Comparison of ENCODE assay signal across 18 cellular contexts in the genomic region with DNA sequence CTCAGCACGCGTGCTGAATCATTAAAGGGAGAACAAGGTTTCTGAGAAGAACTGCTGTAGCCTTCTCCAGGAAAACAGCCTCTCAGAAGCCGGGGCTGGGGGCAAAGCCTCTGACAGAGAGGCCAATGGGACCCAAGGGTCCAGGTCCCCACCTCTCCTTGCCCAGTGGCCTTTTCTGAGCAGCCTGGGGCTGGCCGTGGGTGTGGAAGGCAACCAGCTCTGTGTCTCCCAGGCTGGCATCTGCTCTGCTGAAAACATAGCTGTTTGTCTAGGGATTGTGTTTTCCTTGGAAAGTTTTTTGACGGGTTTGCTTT.
A peak's percentile ranks its signal among the peaks of the same experiment; 100 is the strongest.
DNase-seq lines count a peak whose midpoint lies in the region; ATAC-seq, FAIRE-seq and TF ChIP-seq lines count a peak whose summit lies in the region.
"Had no signal": no experiment of that assay in that cellular context is flagged by ENCODE, and none has a peak within 500 bp of the region (broad histone marks: within the 10 kb centered on the region; RNA-seq: fewer than 3 reads in every experiment).

No MANE protein-coding gene starts in this region.

- H3K23ac ChIP-seq in neuronal stem cell (ENCODE audit: low read depth, low read length, poor library complexity) = no peak overlapping the region

- no peak overlapping the region for H3K18ac ChIP-seq in neuronal stem cell (ENCODE audit: low read length)

- peak overlapping the region; percentile 73 for H2AK5ac ChIP-seq in neuronal stem cell (ENCODE audit: low read depth, low read length)

- WGBS in neuronal stem cell (ENCODE audit: extremely low coverage in 2 of 2, insufficient read length in 2 of 2, insufficient replicate concordance in 1 of 2), 2 donors = no CpG with 5 or more reads among the region's 5 CpGs

- H3K9me3 ChIP-seq in neuronal stem cell (replicated peaks in 1 of 2; ENCODE audit: control insufficient read depth in 2 of 2, insufficient read depth in 1 of 2, low read depth in 1 of 2, low read length in 2 of 2) (no peaks in the 10 kb centered on the region), upper lobe of right lung (no peaks in the 10 kb centered on the region)
- H3K9me3 ChIP-seq: A549 had no signal

- POLR2A ChIA-PET in activated naive CD8-positive, alpha-beta T cell treated with anti-CD3 and anti-CD28 coated beads, Interleukin-2, amount 10 ng/mL, durations not matched to agents 7 days and 5 days (lab: Charles Lee) = no interaction called here

- H2BK12ac ChIP-seq in neuronal stem cell (ENCODE audit: low read length) = no peak overlapping the region

- H3K27me3 ChIP-seq in neuronal stem cell (ENCODE audit: control insufficient read depth in 3 of 3, insufficient read depth in 3 of 3, low read depth in 1 of 3, low read length in 3 of 3) (peaks cover 0 to 17% (median 0%) of the 10 kb centered on the region in 3 experiments), upper lobe of right lung (peaks cover 24% of the 10 kb centered on the region)

- H3K4me1 ChIP-seq in neuronal stem cell (ENCODE audit: control insufficient read depth in 2 of 2, insufficient read depth in 1 of 2, low read depth in 1 of 2, low read length in 2 of 2) = peaks cover 0 to 17% of the 10 kb centered on the region in 2 donors
- H3K4me1 ChIP-seq in upper lobe of right lung = no peaks in the 10 kb centered on the region
- H3K4me1 ChIP-seq: A549 had no signal

- H4K8ac ChIP-seq in neuronal stem cell (ENCODE audit: low read depth, low read length) = no peak overlapping the region

- H3K4me1 Mint-ChIP-seq in activated naive CD8-positive, alpha-beta T cell treated with anti-CD3 and anti-CD28 coated beads for 36 hours = no peaks in the 10 kb centered on the region
- no peaks in the 10 kb centered on the region for H3K4me1 Mint-ChIP-seq in activated naive CD8-positive, alpha-beta T cell treated with anti-CD3 and anti-CD28 coated beads, Interleukin-2, amount 50 U/mL, for 24 hours
- H3K4me1 Mint-ChIP-seq in activated naive CD8-positive, alpha-beta T cell treated with anti-CD3 and anti-CD28 coated beads, Interleukin-2, amount 10 ng/mL, durations not matched to agents 7 days and 5 days = no peaks in the 10 kb centered on the region

- no peaks in the 10 kb centered on the region for H3K9me3 Mint-ChIP-seq in activated naive CD8-positive, alpha-beta T cell treated with anti-CD3 and anti-CD28 coated beads for 36 hours
- H3K9me3 Mint-ChIP-seq in activated naive CD8-positive, alpha-beta T cell treated with anti-CD3 and anti-CD28 coated beads, Interleukin-2, amount 50 U/mL, for 24 hours = no peaks in the 10 kb centered on the region
- no peaks in the 10 kb centered on the region for H3K9me3 Mint-ChIP-seq in activated naive CD8-positive, alpha-beta T cell treated with anti-CD3 and anti-CD28 coated beads, Interleukin-2, amount 10 ng/mL, durations not matched to agents 7 days and 5 days
- H3K9me3 Mint-ChIP-seq: CD4-positive, alpha-beta T cell; GM23338 had no signal

- no peak overlapping the region for H2BK5ac ChIP-seq in neuronal stem cell (ENCODE audit: low read length)

- TF ChIP-seq CTCF in upper lobe of right lung (IDR thresholded peaks at IDR 0.05) = no peak
- no peak for TF ChIP-seq CTCF in D721Med (IDR thresholded peaks at IDR 0.05; ENCODE audit: insufficient read depth, missing control alignments)

- H3K27me3 Mint-ChIP-seq in activated naive CD8-positive, alpha-beta T cell treated with anti-CD3 and anti-CD28 coated beads for 36 hours = peaks cover 5% of the 10 kb centered on the region
- peaks cover 16% of the 10 kb centered on the region for H3K27me3 Mint-ChIP-seq in activated naive CD8-positive, alpha-beta T cell treated with anti-CD3 and anti-CD28 coated beads, Interleukin-2, amount 50 U/mL, for 24 hours
- H3K27me3 Mint-ChIP-seq in activated naive CD8-positive, alpha-beta T cell treated with anti-CD3 and anti-CD28 coated beads, Interleukin-2, amount 10 ng/mL, durations not matched to agents 7 days and 5 days = peaks cover 3% of the 10 kb centered on the region

- intact Hi-C loops in upper lobe of right lung (cut with DNase I) = no loop called here

- H2AFZ ChIP-seq in neuronal stem cell (ENCODE audit: low read length) = no peak overlapping the region
- H2AFZ ChIP-seq: GM23338 had no signal

- H3K9ac ChIP-seq in neuronal stem cell (ENCODE audit: low read depth, low read length, poor library complexity) = no peak overlapping the region

- H3K36me3 Mint-ChIP-seq in activated naive CD8-positive, alpha-beta T cell treated with anti-CD3 and anti-CD28 coated beads for 36 hours = no peaks in the 10 kb centered on the region
- no peaks in the 10 kb centered on the region for H3K36me3 Mint-ChIP-seq in activated naive CD8-positive, alpha-beta T cell treated with anti-CD3 and anti-CD28 coated beads, Interleukin-2, amount 50 U/mL, for 24 hours (ENCODE audit: low read depth)
- no peaks in the 10 kb centered on the region for H3K36me3 Mint-ChIP-seq in activated naive CD8-positive, alpha-beta T cell treated with anti-CD3 and anti-CD28 coated beads, Interleukin-2, amount 10 ng/mL, durations not matched to agents 7 days and 5 days

- no peak overlapping the region for H4K91ac ChIP-seq in neuronal stem cell (ENCODE audit: low read depth, low read length, poor library complexity)

- no peak overlapping the region for H2BK15ac ChIP-seq in neuronal stem cell (ENCODE audit: low read length)

- H3K27ac Mint-ChIP-seq in activated naive CD8-positive, alpha-beta T cell treated with anti-CD3 and anti-CD28 coated beads for 36 hours = peak overlapping the region; percentile 58
- H3K27ac Mint-ChIP-seq in activated naive CD8-positive, alpha-beta T cell treated with anti-CD3 and anti-CD28 coated beads, Interleukin-2, amount 50 U/mL, for 24 hours = no peak overlapping the region
- H3K27ac Mint-ChIP-seq in activated naive CD8-positive, alpha-beta T cell treated with anti-CD3 and anti-CD28 coated beads, Interleukin-2, amount 10 ng/mL, durations not matched to agents 7 days and 5 days = no peak overlapping the region
- H3K27ac Mint-ChIP-seq: CD4-positive, alpha-beta T cell; GM23338; HFFc6 had no signal

- H3K4ac ChIP-seq in neuronal stem cell (ENCODE audit: low read length) = no peak overlapping the region

- H3K4me2 ChIP-seq in neuronal stem cell (ENCODE audit: insufficient read depth, low read length, poor library complexity, severe bottlenecking) = no peak overlapping the region
- H3K4me2 ChIP-seq: A549, GM23338 had no signal

- FAIRE-seq in D721Med (lab: Jason Lieb, UNC) = no peak
- FAIRE-seq: A549, H54 had no signal

- DNase-seq in activated naive CD8-positive, alpha-beta T cell treated with anti-CD3 and anti-CD28 coated beads for 36 hours = no peak
- no peak for DNase-seq in activated naive CD8-positive, alpha-beta T cell treated with anti-CD3 and anti-CD28 coated beads, Interleukin-2, amount 50 U/mL, for 24 hours
- DNase-seq in activated naive CD8-positive, alpha-beta T cell treated with anti-CD3 and anti-CD28 coated beads, Interleukin-2, amount 10 ng/mL, durations not matched to agents 7 days and 5 days = peak; percentile 4
- DNase-seq in neuronal stem cell (ENCODE audit: low spot score) (no peak), upper lobe of right lung (peak; percentile 46), NCI-H2081 treated with DMSO at 0.1 percent for 48 hours (lab: John Stamatoyannopoulos, UW) (no peak), D721Med (ENCODE audit: insufficient read length, low spot score) (no peak)
- DNase-seq: AML-193; CD4-positive, alpha-beta T cell; DMS79 treated with DMSO at 0.1 percent for 48 hours; GF-D8; HFFc6 had no signal

- H3K4me3 Mint-ChIP-seq in activated naive CD8-positive, alpha-beta T cell treated with anti-CD3 and anti-CD28 coated beads for 36 hours = no peak overlapping the region
- no peak overlapping the region for H3K4me3 Mint-ChIP-seq in activated naive CD8-positive, alpha-beta T cell treated with anti-CD3 and anti-CD28 coated beads, Interleukin-2, amount 50 U/mL, for 24 hours
- no peak overlapping the region for H3K4me3 Mint-ChIP-seq in activated naive CD8-positive, alpha-beta T cell treated with anti-CD3 and anti-CD28 coated beads, Interleukin-2, amount 10 ng/mL, durations not matched to agents 7 days and 5 days
- H3K4me3 Mint-ChIP-seq: CD4-positive, alpha-beta T cell; GM23338; HFFc6 had no signal

- H3K4me3 ChIP-seq in neuronal stem cell (ENCODE audit: low read length in 2 of 2) = no peak overlapping the region
- no peak overlapping the region for H3K4me3 ChIP-seq in upper lobe of right lung
- H3K4me3 ChIP-seq: A549, GM23338 had no signal

- H3K36me3 ChIP-seq in neuronal stem cell (replicated peaks in 1 of 2; ENCODE audit: control insufficient read depth in 2 of 2, insufficient read depth in 2 of 2, low read length in 2 of 2) (no peaks in the 10 kb centered on the region), upper lobe of right lung (no peaks in the 10 kb centered on the region)

- H3K79me1 ChIP-seq in neuronal stem cell (ENCODE audit: low read depth, low read length) = no peaks in the 10 kb centered on the region

- no peak for ATAC-seq in activated naive CD8-positive, alpha-beta T cell treated with anti-CD3 and anti-CD28 coated beads, Interleukin-2, amount 50 U/mL, for 24 hours
- no peak for ATAC-seq in activated naive CD8-positive, alpha-beta T cell treated with anti-CD3 and anti-CD28 coated beads, Interleukin-2, amount 10 ng/mL, durations not matched to agents 7 days and 5 days (ENCODE audit: low read depth)
- no peak for ATAC-seq in upper lobe of right lung
- ATAC-seq: A549, GM23338, HCT116 had no signal

- no peak overlapping the region for H3K27ac ChIP-seq in neuronal stem cell (replicated peaks; ENCODE audit: low read length)
- H3K27ac ChIP-seq in upper lobe of right lung = no peak overlapping the region
- H3K27ac ChIP-seq: 22Rv1, A549, C4-2B had no signal

- no peak overlapping the region for H2BK120ac ChIP-seq in neuronal stem cell (ENCODE audit: low read depth, low read length)

- H3K14ac ChIP-seq in neuronal stem cell (ENCODE audit: low read length) = no peak overlapping the region

Comparison
In these comparisons a context has a peak if more than half of its experiments do, and no peak if none do; other contexts are left out.
1. DNase-seq: peak in activated naive CD8-positive, alpha-beta T cell treated with anti-CD3 and anti-CD28 coated beads, Interleukin-2, amount 10 ng/mL, durations not matched to agents 7 days and 5 days (single experiment) and upper lobe of right lung (single experiment); none in activated naive CD8-positive, alpha-beta T cell treated with anti-CD3 and anti-CD28 coated beads for 36 hours (single experiment), activated naive CD8-positive, alpha-beta T cell treated with anti-CD3 and anti-CD28 coated beads, Interleukin-2, amount 50 U/mL, for 24 hours (single experiment), neuronal stem cell (single experiment), NCI-H2081 treated with DMSO at 0.1 percent for 48 hours (single experiment) and D721Med (single experiment).